25 cellular contexts compared by ENCODE assay signal in genomic region chr2:203798296-203799157, GRCh38.
A peak's percentile ranks its signal among the peaks of the same experiment; 100 is the strongest.
DNase-seq lines count a peak whose midpoint lies in the region; ATAC-seq, FAIRE-seq and TF ChIP-seq lines count a peak whose summit lies in the region.
"Had no signal": no experiment of that assay in that cellular context is flagged by ENCODE, and none has a peak within 500 bp of the region (broad histone marks: within the 10 kb centered on the region; RNA-seq: fewer than 3 reads in every experiment).

No MANE protein-coding gene starts in this region.

- intact Hi-C loops in activated CD4-positive, alpha-beta T cell treated with anti-CD3 and anti-CD28 coated beads, Interleukin-2, amount 10 ng/mL, durations not matched to agents 24 days and 14 days (cut with micrococcal nuclease), result no loop called here

- ATAC-seq in HG02642 (IDR thresholded peaks at IDR 0.05; ENCODE audit: poor library complexity, unreplicated experiment), result peak; percentile 55
- ATAC-seq in stimulated activated memory B cell treated with anti-CD40 and anti-IgM and Interleukin-4, amounts not matched to agents 10 μg/mL and 1 μg/mL and 100 μg/mL, for 72 hours, result peak; percentile 17
- ATAC-seq: activated CD4-positive, alpha-beta T cell treated with anti-CD3 and anti-CD28 coated beads for 36 hours; heart right ventricle; left ventricle myocardium superior; psoas muscle; Right ventricle myocardium inferior; stimulated activated naive CD8-positive, alpha-beta T cell treated with anti-CD3 and anti-CD28 coated beads, Interleukin-15, amount 100 ng/mL, for 72 hours; upper lobe of right lung had no signal

- H3K4me2 ChIP-seq in astrocyte (ENCODE audit: low read length), result no peak overlapping the region
- H3K4me2 ChIP-seq in SK-N-SH, result no peak overlapping the region

- CTCF ChIA-PET in SK-N-SH (lab: Yijun Ruan, JAX), result interaction anchor here (0.7 to 4.8 kb wide), 2 partner anchors 17 to 1244 kb away, joined by 3 to 32 read pairs; no protein-coding TSS in a partner anchor

- H3K4me1 Mint-ChIP-seq in activated CD4-positive, alpha-beta T cell treated with anti-CD3 and anti-CD28 coated beads, Interleukin-2, amount 10 ng/mL, durations not matched to agents 24 days and 14 days, result peaks cover 44% of the 10 kb centered on the region
- peaks cover 28% of the 10 kb centered on the region for H3K4me1 Mint-ChIP-seq in astrocyte (ENCODE audit: low read depth, unreplicated experiment)
- H3K4me1 Mint-ChIP-seq in stimulated activated memory B cell treated with anti-CD40 and anti-IgM and Interleukin-4, amounts not matched to agents 10 μg/mL and 1 μg/mL and 100 μg/mL, for 72 hours, result peaks cover 15% of the 10 kb centered on the region
- H3K4me1 Mint-ChIP-seq: B cell had no signal

- H3K4me1 ChIP-seq in astrocyte (ENCODE audit: insufficient read depth, low read length) (peaks cover 24% of the 10 kb centered on the region), SK-N-SH (ENCODE audit: control insufficient read depth in 1 of 2, insufficient read depth in 2 of 2, low read depth in 1 of 2, low read length in 1 of 2) (peaks cover 0 to 22% of the 10 kb centered on the region in 2 experiments; a peak in 2 of 4 replicates)
- H3K4me1 ChIP-seq: HAP-1, psoas muscle had no signal

- H3K36me3 ChIP-seq in astrocyte (ENCODE audit: insufficient read depth, low read length), result no peaks in the 10 kb centered on the region
- H3K36me3 ChIP-seq in SK-N-SH (replicated peaks in 1 of 2; ENCODE audit: control insufficient read depth in 1 of 2, insufficient read depth in 2 of 2, low read length in 1 of 2), result no peaks in the 10 kb centered on the region
- H3K36me3 ChIP-seq: HAP-1, heart right ventricle, upper lobe of right lung had no signal

- peaks cover 10% of the 10 kb centered on the region for H3K9me3 Mint-ChIP-seq in activated CD4-positive, alpha-beta T cell treated with anti-CD3 and anti-CD28 coated beads, Interleukin-2, amount 10 ng/mL, durations not matched to agents 24 days and 14 days
- H3K9me3 Mint-ChIP-seq in astrocyte (ENCODE audit: unreplicated experiment), result peaks cover 6% of the 10 kb centered on the region
- peaks cover 11% of the 10 kb centered on the region for H3K9me3 Mint-ChIP-seq in stimulated activated memory B cell treated with anti-CD40 and anti-IgM and Interleukin-4, amounts not matched to agents 10 μg/mL and 1 μg/mL and 100 μg/mL, for 72 hours

- no peak for TF ChIP-seq RAD21 in SK-N-SH (IDR thresholded peaks at IDR 0.05; ENCODE audit: low read length)

- H4K20me1 ChIP-seq in astrocyte (ENCODE audit: insufficient read depth, low read length) (no peaks in the 10 kb centered on the region), SK-N-SH (ENCODE audit: insufficient read depth) (no peaks in the 10 kb centered on the region)

- H3K27ac Mint-ChIP-seq in activated CD4-positive, alpha-beta T cell treated with anti-CD3 and anti-CD28 coated beads, Interleukin-2, amount 10 ng/mL, durations not matched to agents 24 days and 14 days, result peak overlapping the region; percentile 22
- H3K27ac Mint-ChIP-seq in astrocyte (ENCODE audit: unreplicated experiment), result peak overlapping the region; percentile 2
- no peak overlapping the region for H3K27ac Mint-ChIP-seq in stimulated activated memory B cell treated with anti-CD40 and anti-IgM and Interleukin-4, amounts not matched to agents 10 μg/mL and 1 μg/mL and 100 μg/mL, for 72 hours
- H3K27ac Mint-ChIP-seq: activated CD4-positive, alpha-beta T cell treated with anti-CD3 and anti-CD28 coated beads for 36 hours; B cell had no signal

- H2AFZ ChIP-seq in astrocyte (ENCODE audit: low read depth, low read length) (no peak overlapping the region), SK-N-SH (ENCODE audit: low read depth) (no peak overlapping the region)

- no peak overlapping the region for H3K4me3 Mint-ChIP-seq in activated CD4-positive, alpha-beta T cell treated with anti-CD3 and anti-CD28 coated beads, Interleukin-2, amount 10 ng/mL, durations not matched to agents 24 days and 14 days
- H3K4me3 Mint-ChIP-seq in astrocyte (ENCODE audit: unreplicated experiment), result peak overlapping the region; percentile 40
- H3K4me3 Mint-ChIP-seq in stimulated activated memory B cell treated with anti-CD40 and anti-IgM and Interleukin-4, amounts not matched to agents 10 μg/mL and 1 μg/mL and 100 μg/mL, for 72 hours, result no peak overlapping the region
- H3K4me3 Mint-ChIP-seq: activated CD4-positive, alpha-beta T cell treated with anti-CD3 and anti-CD28 coated beads for 36 hours; B cell; neural crest cell had no signal

- H3K9ac ChIP-seq in astrocyte (ENCODE audit: low read length), result no peak overlapping the region
- no peak overlapping the region for H3K9ac ChIP-seq in SK-N-SH

- H3K9me3 ChIP-seq in astrocyte (ENCODE audit: insufficient read depth, low read depth, low read length) (no peaks in the 10 kb centered on the region), SK-N-SH (no peaks in the 10 kb centered on the region)
- H3K9me3 ChIP-seq: HAP-1, psoas muscle, upper lobe of right lung had no signal

- H3K27ac ChIP-seq in astrocyte (ENCODE audit: low read depth, low read length) (no peak overlapping the region), SK-N-SH (ENCODE audit: low read depth in 2 of 2, low read length in 1 of 2) (peak overlapping the region in 1 of 2 experiments; percentile 72; a peak in 2 of 4 replicates)
- H3K27ac ChIP-seq: 22Rv1, heart right ventricle, psoas muscle, upper lobe of right lung had no signal

- peaks cover 16% of the 10 kb centered on the region for H3F3A ChIP-seq in SK-N-SH (replicated peaks; ENCODE audit: insufficient read depth)

- TF ChIP-seq CTCF in astrocyte (IDR thresholded peaks at IDR 0.05; ENCODE audit: insufficient read depth, low read depth, low read length) (no peak), SK-N-SH (IDR thresholded peaks at IDR 0.05) (no peak)

- 86% methylated on average over 9 of the region's 9 CpGs for WGBS in SK-N-SH (ENCODE audit: low lambda C conversion rate)

- no peak for TF ChIP-seq EP300 in SK-N-SH (IDR thresholded peaks at IDR 0.05; ENCODE audit: borderline replicate concordance in 1 of 2, low read depth in 1 of 2, low read length in 1 of 2)

- no peaks in the 10 kb centered on the region for H3K27me3 Mint-ChIP-seq in activated CD4-positive, alpha-beta T cell treated with anti-CD3 and anti-CD28 coated beads, Interleukin-2, amount 10 ng/mL, durations not matched to agents 24 days and 14 days
- H3K27me3 Mint-ChIP-seq in astrocyte (ENCODE audit: low read depth, unreplicated experiment), result no peaks in the 10 kb centered on the region
- H3K27me3 Mint-ChIP-seq in stimulated activated memory B cell treated with anti-CD40 and anti-IgM and Interleukin-4, amounts not matched to agents 10 μg/mL and 1 μg/mL and 100 μg/mL, for 72 hours, result peaks cover 38% of the 10 kb centered on the region
- H3K27me3 Mint-ChIP-seq: activated CD4-positive, alpha-beta T cell treated with anti-CD3 and anti-CD28 coated beads for 36 hours; stimulated activated naive CD8-positive, alpha-beta T cell treated with anti-CD3 and anti-CD28 coated beads, Interleukin-15, amount 100 ng/mL, for 72 hours had no signal

- H3K36me3 Mint-ChIP-seq in activated CD4-positive, alpha-beta T cell treated with anti-CD3 and anti-CD28 coated beads, Interleukin-2, amount 10 ng/mL, durations not matched to agents 24 days and 14 days (ENCODE audit: low read depth), result peaks cover 14% of the 10 kb centered on the region
- H3K36me3 Mint-ChIP-seq in astrocyte (ENCODE audit: low read depth, unreplicated experiment), result peaks cover 2% of the 10 kb centered on the region
- H3K36me3 Mint-ChIP-seq in stimulated activated memory B cell treated with anti-CD40 and anti-IgM and Interleukin-4, amounts not matched to agents 10 μg/mL and 1 μg/mL and 100 μg/mL, for 72 hours, result no peaks in the 10 kb centered on the region

- H3K27me3 ChIP-seq in astrocyte (ENCODE audit: insufficient read depth, low read length) (no peaks in the 10 kb centered on the region), SK-N-SH (ENCODE audit: insufficient read depth) (no peaks in the 10 kb centered on the region)
- H3K27me3 ChIP-seq: heart right ventricle, upper lobe of right lung had no signal

- H3K4me3 ChIP-seq in astrocyte (ENCODE audit: insufficient read depth, low read depth, low read length), result no peak overlapping the region
- no peak overlapping the region for H3K4me3 ChIP-seq in SK-N-SH (ENCODE audit: low read depth in 2 of 2, low read length in 1 of 2)
- H3K4me3 ChIP-seq: HAP-1, heart right ventricle, psoas muscle, upper lobe of right lung had no signal

- DNase-seq in activated CD4-positive, alpha-beta T cell treated with anti-CD3 and anti-CD28 coated beads, Interleukin-2, amount 10 ng/mL, durations not matched to agents 24 days and 14 days, result no peak
- DNase-seq in activated CD4-positive, alpha-beta T cell treated with anti-CD3 and anti-CD28 coated beads for 48 hours, result no peak
- DNase-seq in astrocyte (ENCODE audit: low read depth) (no peak), SK-N-SH (no peak), pons (ENCODE audit: low spot score) (no peak), DMS114 treated with DMSO at 0.1 percent for 48 hours (lab: John Stamatoyannopoulos, UW; ENCODE audit: unreplicated experiment) (no peak)
- DNase-seq: activated CD4-positive, alpha-beta T cell treated with anti-CD3 and anti-CD28 coated beads for 36 hours; activated effector memory CD4-positive, alpha-beta T cell treated with Interleukin-2 at 50 U/mL for 16 hours; cortex of kidney; heart right ventricle; left ventricle myocardium superior; NCI-H2171; psoas muscle; stimulated activated CD4-positive, alpha-beta T cell treated with anti-CD3 and anti-CD28 coated beads, Interleukin-4, amount 100 ng/mL, for 24 hours; stimulated activated naive CD8-positive, alpha-beta T cell treated with anti-CD3 and anti-CD28 coated beads, Interleukin-15, amount 100 ng/mL, for 72 hours; upper lobe of right lung had no signal

- FAIRE-seq in astrocyte (lab: Jason Lieb, UNC), result no peak
- FAIRE-seq: bronchial epithelial cell, endothelial cell of umbilical vein had no signal

- no peaks in the 10 kb centered on the region for H3K9me2 ChIP-seq in SK-N-SH

- H3K79me2 ChIP-seq in astrocyte (ENCODE audit: insufficient read depth, low read length) (no peaks in the 10 kb centered on the region), SK-N-SH (ENCODE audit: insufficient read depth) (no peaks in the 10 kb centered on the region)

- POLR2A ChIA-PET in SK-N-SH (lab: Yijun Ruan, JAX), result no interaction called here

TF ChIP-seq in SK-N-SH, 30 proteins besides CTCF, POLR2A, EP300 and RAD21 (continues in another document):
- no peak for TF ChIP-seq FOXM1 (IDR thresholded peaks at IDR 0.05; ENCODE audit: low read depth)
- no peak for TF ChIP-seq PBX3 (IDR thresholded peaks at IDR 0.05)
- TF ChIP-seq GATA2 (CRISPR knock-in tag; IDR thresholded peaks at IDR 0.05), result no peak
- no peak for TF ChIP-seq NFIC (IDR thresholded peaks at IDR 0.05; ENCODE audit: borderline replicate concordance)
